Comparison of ENCODE assay signal across 21 cellular contexts in genomic region chr6:143721642-143722041, GRCh38. TPM values are rescaled to one million over a fixed set of nuclear protein-coding genes. Genes with fewer than 3 reads are reported as not detected.
DNase-seq lines count a peak whose midpoint lies in the region; ATAC-seq and TF ChIP-seq lines count a peak whose summit lies in the region.
"Had no signal": no experiment of that assay in that cellular context is flagged by ENCODE, and none has a peak within 500 bp of the region (broad histone marks: within the 10 kb centered on the region; RNA-seq: fewer than 3 reads in every experiment).

No MANE protein-coding gene starts in this region.

- H3K4me1 Mint-ChIP-seq in brain = no peaks in the 10 kb centered on the region
- H3K4me1 Mint-ChIP-seq in activated CD4-positive, alpha-beta memory T cell treated with anti-CD3 and anti-CD28 coated beads, Interleukin-2, amount 10 ng/mL, durations not matched to agents 7 days and 5 days = no peaks in the 10 kb centered on the region

- no peaks in the 10 kb centered on the region for H3K27me3 Mint-ChIP-seq in brain
- H3K27me3 Mint-ChIP-seq in activated CD4-positive, alpha-beta memory T cell treated with anti-CD3 and anti-CD28 coated beads, Interleukin-2, amount 10 ng/mL, durations not matched to agents 7 days and 5 days = no peaks in the 10 kb centered on the region
- H3K27me3 Mint-ChIP-seq: B cell had no signal

- CTCF ChIA-PET in activated CD4-positive, alpha-beta memory T cell treated with anti-CD3 and anti-CD28 coated beads, Interleukin-2, amount 10 ng/mL, durations not matched to agents 7 days and 5 days (lab: Charles Lee) = no interaction called here

- no peaks in the 10 kb centered on the region for H3K4me1 ChIP-seq in mucosa of descending colon (ENCODE audit: low read depth)

- ATAC-seq in mucosa of descending colon (peak; percentile 77), HG02981 (IDR thresholded peaks at IDR 0.05; ENCODE audit: unreplicated experiment) (no peak)
- ATAC-seq: CD8-positive, alpha-beta T cell; Panc1 had no signal

- DNase-seq in DMS53 (lab: John Stamatoyannopoulos, UW) = peak; percentile 15
- no peak for DNase-seq in DMS53 treated with DMSO at 0.1 percent for 48 hours (lab: John Stamatoyannopoulos, UW; ENCODE audit: unreplicated experiment)
- DNase-seq in mucosa of descending colon = no peak
- no peak for DNase-seq in activated CD4-positive, alpha-beta memory T cell treated with anti-CD3 and anti-CD28 coated beads, Interleukin-2, amount 10 ng/mL, durations not matched to agents 7 days and 5 days
- DNase-seq in NCI-H1694 treated with DMSO at 0.1 percent for 48 hours (lab: John Stamatoyannopoulos, UW) = no peak
- DNase-seq in stimulated activated naive CD4-positive, alpha-beta T cell (lab: John Stamatoyannopoulos, UW) = no peak
- DNase-seq: CD8-positive, alpha-beta T cell; DMS 273 treated with DMSO at 0.1 percent for 48 hours; Kasumi-1; MV-4-11; NCI-H1105 treated with DMSO at 0.1 percent for 48 hours; NCI-H1694; NCI-H2081; NCI-H2227 treated with DMSO at 0.1 percent for 48 hours; NCI-H510A; NCI-H69; SHP77 had no signal

- H3K27ac Mint-ChIP-seq in brain = peak overlapping the region in 3 of 5 experiments; percentile 0 to 25 (median 17)
- H3K27ac Mint-ChIP-seq in activated CD4-positive, alpha-beta memory T cell treated with anti-CD3 and anti-CD28 coated beads, Interleukin-2, amount 10 ng/mL, durations not matched to agents 7 days and 5 days = no peak overlapping the region
- H3K27ac Mint-ChIP-seq: B cell; CD8-positive, alpha-beta T cell had no signal

- TF ChIP-seq CTCF in brain (conservative IDR thresholded peaks at IDR 0.05) = no peak
- no peak for TF ChIP-seq CTCF in mucosa of descending colon (IDR thresholded peaks at IDR 0.05)

- H3K36me3 Mint-ChIP-seq in brain = peaks cover 40% of the 10 kb centered on the region
- H3K36me3 Mint-ChIP-seq in activated CD4-positive, alpha-beta memory T cell treated with anti-CD3 and anti-CD28 coated beads, Interleukin-2, amount 10 ng/mL, durations not matched to agents 7 days and 5 days (ENCODE audit: low read depth) = peaks cover 25% of the 10 kb centered on the region

- H3K9me3 ChIP-seq in mucosa of descending colon = no peaks in the 10 kb centered on the region

- no peaks in the 10 kb centered on the region for H3K36me3 ChIP-seq in mucosa of descending colon (ENCODE audit: low read depth)

- intact Hi-C loops in mucosa of descending colon (cut with DNase I, micrococcal nuclease) = no loop called here

- H3K9me3 Mint-ChIP-seq in brain = peaks cover 0 to 8% (median 5%) of the 10 kb centered on the region in 5 experiments
- H3K9me3 Mint-ChIP-seq in activated CD4-positive, alpha-beta memory T cell treated with anti-CD3 and anti-CD28 coated beads, Interleukin-2, amount 10 ng/mL, durations not matched to agents 7 days and 5 days = peaks cover 8% of the 10 kb centered on the region
- H3K9me3 Mint-ChIP-seq: CD8-positive, alpha-beta T cell had no signal

- POLR2A ChIA-PET in activated CD4-positive, alpha-beta memory T cell treated with anti-CD3 and anti-CD28 coated beads, Interleukin-2, amount 10 ng/mL, durations not matched to agents 7 days and 5 days (lab: Charles Lee) = no interaction called here

- no peak overlapping the region for H3K4me3 ChIP-seq in mucosa of descending colon

- H3K4me3 Mint-ChIP-seq in brain = no peak overlapping the region
- H3K4me3 Mint-ChIP-seq in activated CD4-positive, alpha-beta memory T cell treated with anti-CD3 and anti-CD28 coated beads, Interleukin-2, amount 10 ng/mL, durations not matched to agents 7 days and 5 days = no peak overlapping the region
- H3K4me3 Mint-ChIP-seq: B cell; CD8-positive, alpha-beta T cell had no signal

RNA-seq across cellular contexts. Expression of gene PHACTR2, which starts 43.9 kb away (rescaled TPM):
- polyA plus RNA-seq in brain (ENCODE audit: insufficient read depth, low read depth, low replicate concordance) = 1.8 TPM
- 10 to 100 TPM; 49.5 to 70.8 (median 53.4) TPM for total RNA-seq in mucosa of descending colon
- 10 to 100 TPM; 41.5 to 46.3 TPM for total RNA-seq in activated CD4-positive, alpha-beta memory T cell treated with anti-CD3 and anti-CD28 coated beads, Interleukin-2, amount 10 ng/mL, durations not matched to agents 7 days and 5 days
